In genomic region chr15:31472636-31473383, GRCh38 we compare ENCODE assay signal across 8 cellular contexts.
DNase-seq lines count a peak whose midpoint lies in the region; ATAC-seq, FAIRE-seq and TF ChIP-seq lines count a peak whose summit lies in the region.

No MANE protein-coding gene starts in this region.

- peak; percentile 21 for DNase-seq in NCI-H524 treated with DMSO at 0.1 percent for 48 hours (lab: John Stamatoyannopoulos, UW)
- DNase-seq in astrocyte (ENCODE audit: low read depth) = peak; percentile 32
- DNase-seq in medulla oblongata (ENCODE audit: extremely low spot score) = peak; percentile 46
- no peak for DNase-seq in NCI-H1105 treated with DMSO at 0.1 percent for 48 hours (lab: John Stamatoyannopoulos, UW)
- no peak for DNase-seq in DMS153 (lab: John Stamatoyannopoulos, UW)
- DNase-seq in NCI-H748 treated with DMSO at 0.1 percent for 48 hours (lab: John Stamatoyannopoulos, UW) = no peak

- H3K4me1 ChIP-seq in HEK293 (ENCODE audit: control insufficient read depth, insufficient read depth, low read length) (no peaks in the 10 kb centered on the region), astrocyte (ENCODE audit: insufficient read depth, low read length) (peaks cover 25% of the 10 kb centered on the region)

- no peaks in the 10 kb centered on the region for H3K36me3 Mint-ChIP-seq in astrocyte (ENCODE audit: low read depth, unreplicated experiment)

- H3K4me2 ChIP-seq in astrocyte (ENCODE audit: low read length) = peak overlapping the region; percentile 62

- ATAC-seq in GM18519 (IDR thresholded peaks at IDR 0.05; ENCODE audit: low FRiP score, unreplicated experiment) = peak; percentile 90

- TF ChIP-seq CTCF in HEK293 (tag by site-specific recombination; IDR thresholded peaks at IDR 0.05) (no peak), astrocyte (IDR thresholded peaks at IDR 0.05; ENCODE audit: insufficient read depth, low read depth, low read length) (no peak)

- H3K4me3 Mint-ChIP-seq in astrocyte (ENCODE audit: unreplicated experiment) = no peak overlapping the region

- no peak for FAIRE-seq in astrocyte (lab: Jason Lieb, UNC)

- CTCF ChIA-PET in HEK293 (lab: Yijun Ruan, JAX) = interaction anchor here (0.7 to 1.7 kb wide), 2 partner anchors 16 to 1477 kb away, joined by 4 to 5 read pairs; no protein-coding TSS in a partner anchor

- H3K4me3 ChIP-seq in HEK293 (ENCODE audit: low read depth, low read length) (no peak overlapping the region), astrocyte (ENCODE audit: insufficient read depth, low read depth, low read length) (no peak overlapping the region)

- H2AFZ ChIP-seq in astrocyte (ENCODE audit: low read depth, low read length) = peak overlapping the region; percentile 54

- H3K36me3 ChIP-seq in HEK293 (ENCODE audit: control insufficient read depth in 2 of 2, insufficient read depth in 1 of 2, low read length in 2 of 2) = no peaks in the 10 kb centered on the region
- no peaks in the 10 kb centered on the region for H3K36me3 ChIP-seq in astrocyte (ENCODE audit: insufficient read depth, low read length)

- H3K79me2 ChIP-seq in astrocyte (ENCODE audit: insufficient read depth, low read length) = no peaks in the 10 kb centered on the region

- H3K27ac ChIP-seq in HEK293 (ENCODE audit: extremely low read depth, low read depth, low read length) (no peak overlapping the region), astrocyte (ENCODE audit: low read depth, low read length) (no peak overlapping the region)

- H3K9me3 ChIP-seq in HEK293 (ENCODE audit: control insufficient read depth, insufficient read depth, low read depth, low read length) (no peaks in the 10 kb centered on the region), astrocyte (ENCODE audit: insufficient read depth, low read depth, low read length) (no peaks in the 10 kb centered on the region)

- peak overlapping the region; percentile 4 for H3K9ac ChIP-seq in astrocyte (ENCODE audit: low read length)

- H3K27me3 ChIP-seq in astrocyte (ENCODE audit: insufficient read depth, low read length) = no peaks in the 10 kb centered on the region

- H3K4me1 Mint-ChIP-seq in astrocyte (ENCODE audit: low read depth, unreplicated experiment) = peaks cover 27% of the 10 kb centered on the region

- no peaks in the 10 kb centered on the region for H4K20me1 ChIP-seq in astrocyte (ENCODE audit: insufficient read depth, low read length)

- H3K9me3 Mint-ChIP-seq in astrocyte (ENCODE audit: unreplicated experiment) = no peaks in the 10 kb centered on the region

- H3K27ac Mint-ChIP-seq in astrocyte (ENCODE audit: unreplicated experiment) = peak overlapping the region; percentile 95

- H3K27me3 Mint-ChIP-seq in astrocyte (ENCODE audit: low read depth, unreplicated experiment) = peaks cover 5% of the 10 kb centered on the region

- POLR2A ChIA-PET in HEK293 (lab: Yijun Ruan, JAX) = no interaction called here

TF ChIP-seq in HEK293, 187 proteins besides CTCF, POLR2A, EP300 and RAD21:
- TF ChIP-seq ZNF792 (tag by site-specific recombination; IDR thresholded peaks at IDR 0.05) = no peak
- TF ChIP-seq ZIC2 (tag by site-specific recombination; IDR thresholded peaks at IDR 0.05) = 0 out of 2 replicates have a peak, but pooled peaks have one; percentile 20
TF ChIP-seq in HEK293: peak in this region for 1.

Comparison
In these comparisons a context has a peak if more than half of its experiments do, and no peak if none do; other contexts are left out.
1. DNase-seq: peak in NCI-H524 treated with DMSO at 0.1 percent for 48 hours (single experiment), astrocyte (single experiment) and medulla oblongata (single experiment); none in NCI-H1105 treated with DMSO at 0.1 percent for 48 hours (single experiment), DMS153 (single experiment) and NCI-H748 treated with DMSO at 0.1 percent for 48 hours (single experiment).